In the genomic region with DNA sequence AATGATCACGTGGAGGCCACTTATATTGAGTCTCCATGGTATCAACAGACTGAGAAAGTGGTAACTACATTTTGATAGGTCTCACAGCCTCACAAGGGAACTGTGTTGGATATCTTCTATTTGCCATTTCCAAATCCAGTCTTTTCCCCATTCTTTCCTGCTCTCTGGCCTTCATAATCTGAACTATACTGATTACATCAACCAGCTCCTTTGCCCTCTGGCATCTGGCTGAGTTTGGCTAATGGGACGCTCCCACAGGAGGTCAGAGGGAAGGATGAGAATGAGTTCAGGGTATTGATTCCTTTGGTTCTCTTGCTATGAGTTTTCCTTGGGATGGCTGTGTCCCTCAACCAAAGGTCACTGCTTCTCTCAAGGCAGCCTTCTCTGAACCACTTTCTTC, we compare ENCODE assay signal across 32 cellular contexts.
"Had no signal": no experiment of that assay in that cellular context is flagged by ENCODE, and none has a peak within 500 bp of the region (broad histone marks: within the 10 kb centered on the region; RNA-seq: fewer than 3 reads in every experiment).

No MANE protein-coding gene starts in this region.

- H3K27ac Mint-ChIP-seq: activated CD4-positive, alpha-beta memory T cell treated with anti-CD3 and anti-CD28 coated beads for 36 hours; activated CD4-positive, alpha-beta T cell treated with anti-CD3 and anti-CD28 coated beads for 36 hours; activated CD4-positive, alpha-beta T cell treated with anti-CD3 and anti-CD28 coated beads, Interleukin-2, amount 10 ng/mL, durations not matched to agents 24 days and 14 days; activated CD8-positive, alpha-beta memory T cell treated with anti-CD3 and anti-CD28 coated beads, Interleukin-2, amount 10 ng/mL, durations not matched to agents 7 days and 5 days; activated CD8-positive, alpha-beta T cell treated with anti-CD3 and anti-CD28 coated beads, Interleukin-2, amount 10 ng/mL, durations not matched to agents 7 days and 5 days; activated naive CD4-positive, alpha-beta T cell treated with anti-CD3 and anti-CD28 coated beads for 36 hours; activated naive CD4-positive, alpha-beta T cell treated with anti-CD3 and anti-CD28 coated beads, Interleukin-2, amount 50 U/mL, for 24 hours; activated naive CD8-positive, alpha-beta T cell treated with anti-CD3 and anti-CD28 coated beads for 36 hours; activated naive CD8-positive, alpha-beta T cell treated with anti-CD3 and anti-CD28 coated beads, Interleukin-2, amount 50 U/mL, for 24 hours; activated T-helper 1 cell treated with anti-CD3 and anti-CD28 coated beads, Interleukin-12 subunit alpha, Interleukin-12 subunit beta, Interleukin-2, Interleukin-4 antibody, amounts not matched to agents 30 ng/mL and 10 ng/mL and 1 ng/mL, durations not matched to agents 14 hours and 24 hours and 36 hours; activated T-helper 2 cell treated with anti-CD3 and anti-CD28 coated beads, Interferon-gamma antibody, Interleukin-2, Interleukin-4, amounts not matched to agents 10 μg/mL and 5 μg/mL and 100 μg/mL, durations not matched to agents 14 hours and 24 hours and 36 hours had no signal

- H3K27ac ChIP-seq: adrenal gland, body of pancreas, breast epithelium, cardiac muscle cell, colonic mucosa, gastrocnemius medialis, heart left ventricle had no signal

- H3K36me3 ChIP-seq: adrenal gland, breast epithelium, cardiac muscle cell, colonic mucosa, gastrocnemius medialis, heart left ventricle had no signal

- H3K9me3 Mint-ChIP-seq: activated CD4-positive, alpha-beta memory T cell treated with anti-CD3 and anti-CD28 coated beads for 36 hours; activated CD4-positive, alpha-beta T cell treated with anti-CD3 and anti-CD28 coated beads, Interleukin-2, amount 10 ng/mL, durations not matched to agents 24 days and 14 days; activated naive CD4-positive, alpha-beta T cell treated with anti-CD3 and anti-CD28 coated beads for 36 hours; activated naive CD4-positive, alpha-beta T cell treated with anti-CD3 and anti-CD28 coated beads, Interleukin-2, amount 50 U/mL, for 24 hours; activated naive CD8-positive, alpha-beta T cell treated with anti-CD3 and anti-CD28 coated beads, Interleukin-2, amount 50 U/mL, for 24 hours; activated T-helper 1 cell treated with anti-CD3 and anti-CD28 coated beads, Interleukin-12 subunit alpha, Interleukin-12 subunit beta, Interleukin-2, Interleukin-4 antibody, amounts not matched to agents 30 ng/mL and 10 ng/mL and 1 ng/mL, durations not matched to agents 14 hours and 24 hours and 36 hours; activated T-helper 2 cell treated with anti-CD3 and anti-CD28 coated beads, Interferon-gamma antibody, Interleukin-2, Interleukin-4, amounts not matched to agents 10 μg/mL and 5 μg/mL and 100 μg/mL, durations not matched to agents 14 hours and 24 hours and 36 hours had no signal

- H3K27me3 ChIP-seq: body of pancreas, cardiac muscle cell, colonic mucosa, gastrocnemius medialis had no signal

- H3K36me3 Mint-ChIP-seq: activated CD4-positive, alpha-beta memory T cell treated with anti-CD3 and anti-CD28 coated beads for 36 hours; activated CD8-positive, alpha-beta memory T cell treated with anti-CD3 and anti-CD28 coated beads, Interleukin-2, amount 10 ng/mL, durations not matched to agents 7 days and 5 days; activated naive CD4-positive, alpha-beta T cell treated with anti-CD3 and anti-CD28 coated beads, Interleukin-2, amount 50 U/mL, for 24 hours had no signal

- H3K4me3 Mint-ChIP-seq: activated CD4-positive, alpha-beta memory T cell treated with anti-CD3 and anti-CD28 coated beads for 36 hours; activated CD4-positive, alpha-beta T cell treated with anti-CD3 and anti-CD28 coated beads for 36 hours; activated CD4-positive, alpha-beta T cell treated with anti-CD3 and anti-CD28 coated beads, Interleukin-2, amount 10 ng/mL, durations not matched to agents 24 days and 14 days; activated CD8-positive, alpha-beta memory T cell treated with anti-CD3 and anti-CD28 coated beads, Interleukin-2, amount 10 ng/mL, durations not matched to agents 7 days and 5 days; activated CD8-positive, alpha-beta T cell treated with anti-CD3 and anti-CD28 coated beads, Interleukin-2, amount 10 ng/mL, durations not matched to agents 7 days and 5 days; activated naive CD4-positive, alpha-beta T cell treated with anti-CD3 and anti-CD28 coated beads for 36 hours; activated naive CD4-positive, alpha-beta T cell treated with anti-CD3 and anti-CD28 coated beads, Interleukin-2, amount 50 U/mL, for 24 hours; activated naive CD8-positive, alpha-beta T cell treated with anti-CD3 and anti-CD28 coated beads for 36 hours; activated naive CD8-positive, alpha-beta T cell treated with anti-CD3 and anti-CD28 coated beads, Interleukin-2, amount 50 U/mL, for 24 hours; activated T-helper 1 cell treated with anti-CD3 and anti-CD28 coated beads, Interleukin-12 subunit alpha, Interleukin-12 subunit beta, Interleukin-2, Interleukin-4 antibody, amounts not matched to agents 30 ng/mL and 10 ng/mL and 1 ng/mL, durations not matched to agents 14 hours and 24 hours and 36 hours had no signal

- H3K4me3 ChIP-seq: adrenal gland, body of pancreas, breast epithelium, cardiac muscle cell, colonic mucosa, gastrocnemius medialis, heart left ventricle had no signal

- DNase-seq: activated CD4-positive, alpha-beta memory T cell treated with anti-CD3 and anti-CD28 coated beads for 36 hours; activated CD4-positive, alpha-beta T cell treated with anti-CD3 and anti-CD28 coated beads for 36 hours; activated CD4-positive, alpha-beta T cell treated with anti-CD3 and anti-CD28 coated beads, Interleukin-2, amount 10 ng/mL, durations not matched to agents 24 days and 14 days; activated CD4-positive, CD25-positive, alpha-beta regulatory T cell; activated CD4-positive, CD25-positive, alpha-beta regulatory T cell treated with anti-CD3 and anti-CD28 coated beads, Interleukin-2, amount 50 U/mL, for 72 hours; activated CD8-positive, alpha-beta memory T cell treated with anti-CD3 and anti-CD28 coated beads, Interleukin-2, amount 10 ng/mL, durations not matched to agents 7 days and 5 days; activated CD8-positive, alpha-beta memory T cell treated with anti-CD3 and anti-CD28 coated beads, Interleukin-2, amount 50 U/mL, for 4 hours; activated CD8-positive, alpha-beta T cell treated with anti-CD3 and anti-CD28 coated beads, Interleukin-2, amount 10 ng/mL, durations not matched to agents 7 days and 5 days; activated effector memory CD4-positive, alpha-beta T cell treated with anti-CD3 and anti-CD28 coated beads, Interleukin-2, amount 50 U/mL, for 16 hours; activated naive CD4-positive, alpha-beta T cell treated with anti-CD3 and anti-CD28 coated beads for 36 hours; activated naive CD8-positive, alpha-beta T cell treated with anti-CD3 and anti-CD28 coated beads for 36 hours; activated naive CD8-positive, alpha-beta T cell treated with anti-CD3 and anti-CD28 coated beads, Interleukin-2, amount 50 U/mL, for 24 hours; activated T-cell treated with anti-CD3 and anti-CD28 coated beads, Interleukin-2, amount 50 U/mL, for 1 hour; activated T-cell treated with anti-CD3 and anti-CD28 coated beads, Interleukin-2, amount 50 U/mL, for 48 hours; adrenal gland; amygdala; aorta; body of pancreas; central memory CD4-positive, alpha-beta T cell; cerebellar nuclear complex; colonic mucosa; effector CD8-positive, alpha-beta T cell; foreskin fibroblast; gastrocnemius medialis; glutamatergic neuron; heart left ventricle; T-helper 2 cell had no signal

- H3K4me1 Mint-ChIP-seq: activated CD4-positive, alpha-beta T cell treated with anti-CD3 and anti-CD28 coated beads for 36 hours; activated CD4-positive, alpha-beta T cell treated with anti-CD3 and anti-CD28 coated beads, Interleukin-2, amount 10 ng/mL, durations not matched to agents 24 days and 14 days; activated CD8-positive, alpha-beta memory T cell treated with anti-CD3 and anti-CD28 coated beads, Interleukin-2, amount 10 ng/mL, durations not matched to agents 7 days and 5 days; activated naive CD4-positive, alpha-beta T cell treated with anti-CD3 and anti-CD28 coated beads, Interleukin-2, amount 50 U/mL, for 24 hours; activated naive CD8-positive, alpha-beta T cell treated with anti-CD3 and anti-CD28 coated beads for 36 hours; activated naive CD8-positive, alpha-beta T cell treated with anti-CD3 and anti-CD28 coated beads, Interleukin-2, amount 50 U/mL, for 24 hours had no signal

- H3K4me1 ChIP-seq: adrenal gland, body of pancreas, breast epithelium, colonic mucosa, gastrocnemius medialis, heart left ventricle had no signal

- H3K27me3 Mint-ChIP-seq: activated CD4-positive, alpha-beta memory T cell treated with anti-CD3 and anti-CD28 coated beads for 36 hours; activated CD4-positive, alpha-beta T cell treated with anti-CD3 and anti-CD28 coated beads, Interleukin-2, amount 10 ng/mL, durations not matched to agents 24 days and 14 days; activated CD8-positive, alpha-beta memory T cell treated with anti-CD3 and anti-CD28 coated beads, Interleukin-2, amount 10 ng/mL, durations not matched to agents 7 days and 5 days; activated naive CD8-positive, alpha-beta T cell treated with anti-CD3 and anti-CD28 coated beads for 36 hours; activated naive CD8-positive, alpha-beta T cell treated with anti-CD3 and anti-CD28 coated beads, Interleukin-2, amount 50 U/mL, for 24 hours had no signal

- H3K9me3 ChIP-seq: adrenal gland, body of pancreas, breast epithelium, colonic mucosa, gastrocnemius medialis, heart left ventricle had no signal
